In genomic region chr6:351867-352289, GRCh38 we compare ENCODE assay signal across 21 cellular contexts. TPM values are rescaled to one million over a fixed set of nuclear protein-coding genes. Genes with fewer than 3 reads are reported as not detected.
"Had no signal": no experiment of that assay in that cellular context is flagged by ENCODE, and none has a peak within 500 bp of the region (broad histone marks: within the 10 kb centered on the region; RNA-seq: fewer than 3 reads in every experiment).

No MANE protein-coding gene starts in this region.

- FAIRE-seq: pancreas had no signal

- H3K27ac ChIP-seq: pancreas, skin epidermis, tibial nerve, WERI-Rb-1 had no signal

- H3K36me3 Mint-ChIP-seq: activated naive CD4-positive, alpha-beta T cell treated with anti-CD3 and anti-CD28 coated beads, Interleukin-2, amount 50 U/mL, for 72 hours had no signal

- H3K9me3 ChIP-seq: pancreas, tibial nerve had no signal

- H3K27me3 Mint-ChIP-seq: activated CD4-positive, alpha-beta memory T cell treated with anti-CD3 and anti-CD28 coated beads for 36 hours; activated CD4-positive, alpha-beta T cell treated with anti-CD3 and anti-CD28 coated beads for 36 hours; brain; naive B cell had no signal

- H3K4me3 Mint-ChIP-seq: activated CD4-positive, alpha-beta memory T cell treated with anti-CD3 and anti-CD28 coated beads for 36 hours; activated CD4-positive, alpha-beta T cell treated with anti-CD3 and anti-CD28 coated beads for 36 hours; brain; naive B cell; T-helper 1 cell treated with Interleukin-12 subunit alpha and Interleukin-12 subunit beta and Interleukin-4 antibody, amounts not matched to agents 30 μg/mL and 1 μg/mL, for 36 hours had no signal

- H3K27ac Mint-ChIP-seq: activated CD4-positive, alpha-beta memory T cell treated with anti-CD3 and anti-CD28 coated beads for 36 hours; activated CD4-positive, alpha-beta T cell treated with anti-CD3 and anti-CD28 coated beads for 36 hours; brain; T-helper 1 cell treated with Interleukin-12 subunit alpha and Interleukin-12 subunit beta and Interleukin-4 antibody, amounts not matched to agents 30 μg/mL and 1 μg/mL, for 36 hours had no signal

- H3K9me3 Mint-ChIP-seq: activated CD4-positive, alpha-beta memory T cell treated with anti-CD3 and anti-CD28 coated beads for 36 hours; activated naive CD4-positive, alpha-beta T cell treated with anti-CD3 and anti-CD28 coated beads, Interleukin-2, amount 50 U/mL, for 72 hours; naive B cell; T-helper 1 cell treated with Interleukin-12 subunit alpha and Interleukin-12 subunit beta and Interleukin-4 antibody, amounts not matched to agents 30 μg/mL and 1 μg/mL, for 36 hours had no signal

- ATAC-seq: activated CD4-positive, alpha-beta T cell treated with anti-CD3 and anti-CD28 coated beads for 36 hours; left colon; pancreas had no signal

- H3K4me1 ChIP-seq: pancreas, tibial nerve had no signal

- H3K27me3 ChIP-seq: pancreas, tibial nerve had no signal

- DNase-seq: activated CD4-positive, alpha-beta memory T cell treated with anti-CD3 and anti-CD28 coated beads for 36 hours; activated CD4-positive, alpha-beta T cell treated with anti-CD3 and anti-CD28 coated beads for 36 hours; activated gamma-delta T cell; activated T-cell treated with anti-CD3 and anti-CD28 coated beads, Interleukin-2, amount 50 U/mL, for 48 hours; amygdala; effector memory CD4-positive, alpha-beta T cell; foreskin melanocyte; left colon; mammary epithelial cell; naive B cell; pancreas; stimulated activated CD4-positive, alpha-beta T cell treated with anti-CD3 and anti-CD28 coated beads, Interleukin-4, amount 100 ng/mL, for 24 hours; stimulated activated naive CD4-positive, alpha-beta T cell treated with Interleukin-2 at 50 U/mL for 16 hours; substantia nigra; WERI-Rb-1 had no signal

- H3K4me3 ChIP-seq: pancreas, skin epidermis, tibial nerve had no signal

RNA-seq across cellular contexts. Expression of gene IRF4, which starts 39.7 kb away (rescaled TPM):
- total RNA-seq: mammary epithelial cell, renal cortical epithelial cell had no signal
